Comparison of ENCODE assay signal across 1 cellular context in the genomic region with DNA sequence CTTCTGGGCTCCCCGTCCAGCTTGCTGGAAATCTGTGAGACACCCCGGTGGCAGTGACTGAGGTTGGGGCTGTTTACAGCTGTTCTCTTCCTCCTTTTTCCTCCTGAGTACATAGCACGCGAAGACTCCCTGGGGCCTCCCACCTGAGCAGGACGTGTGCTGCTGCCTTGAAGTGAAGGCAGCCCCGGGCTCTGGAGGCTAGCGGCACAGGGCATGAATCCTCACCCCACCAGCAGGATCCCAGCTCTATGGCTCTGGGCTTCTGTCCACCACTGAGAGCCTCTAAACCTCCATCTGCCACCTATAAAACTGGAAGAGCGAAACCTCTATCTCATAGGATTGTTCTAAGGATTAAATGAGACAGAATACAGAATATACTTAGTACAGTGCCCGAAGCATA.
TF ChIP-seq lines count a peak whose summit lies in the region.

No MANE protein-coding gene starts in this region.

TF ChIP-seq in HepG2, 621 proteins besides CTCF, POLR2A, EP300 and RAD21 (continued from another document):
- TF ChIP-seq, protein P1, sequence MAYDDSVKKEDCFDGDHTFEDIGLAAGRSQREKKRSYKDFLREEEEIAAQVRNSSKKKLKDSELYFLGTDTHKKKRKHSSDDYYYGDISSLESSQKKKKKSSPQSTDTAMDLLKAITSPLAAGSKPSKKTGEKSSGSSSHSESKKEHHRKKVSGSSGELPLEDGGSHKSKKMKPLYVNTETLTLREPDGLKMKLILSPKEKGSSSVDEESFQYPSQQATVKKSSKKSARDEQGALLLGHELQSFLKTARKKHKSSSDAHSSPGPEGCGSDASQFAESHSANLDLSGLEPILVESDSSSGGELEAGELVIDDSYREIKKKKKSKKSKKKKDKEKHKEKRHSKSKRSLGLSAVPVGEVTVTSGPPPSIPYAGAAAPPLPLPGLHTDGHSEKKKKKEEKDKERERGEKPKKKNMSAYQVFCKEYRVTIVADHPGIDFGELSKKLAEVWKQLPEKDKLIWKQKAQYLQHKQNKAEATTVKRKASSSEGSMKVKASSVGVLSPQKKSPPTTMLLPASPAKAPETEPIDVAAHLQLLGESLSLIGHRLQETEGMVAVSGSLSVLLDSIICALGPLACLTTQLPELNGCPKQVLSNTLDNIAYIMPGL (CRISPR knock-in tag; IDR thresholded peaks at IDR 0.05; ENCODE audit: borderline replicate concordance in 1 of 2, low read depth in 1 of 2) = no peak
- TF ChIP-seq MZF1 (CRISPR knock-in tag; IDR thresholded peaks at IDR 0.05; ENCODE audit: borderline replicate concordance) (no peak), ZSCAN29 (CRISPR knock-in tag; conservative IDR thresholded peaks at IDR 0.05) (no peak), CENPBD1 (CRISPR knock-in tag; IDR thresholded peaks at IDR 0.05; ENCODE audit: borderline replicate concordance, low read depth) (no peak)
- TF ChIP-seq, protein P2, sequence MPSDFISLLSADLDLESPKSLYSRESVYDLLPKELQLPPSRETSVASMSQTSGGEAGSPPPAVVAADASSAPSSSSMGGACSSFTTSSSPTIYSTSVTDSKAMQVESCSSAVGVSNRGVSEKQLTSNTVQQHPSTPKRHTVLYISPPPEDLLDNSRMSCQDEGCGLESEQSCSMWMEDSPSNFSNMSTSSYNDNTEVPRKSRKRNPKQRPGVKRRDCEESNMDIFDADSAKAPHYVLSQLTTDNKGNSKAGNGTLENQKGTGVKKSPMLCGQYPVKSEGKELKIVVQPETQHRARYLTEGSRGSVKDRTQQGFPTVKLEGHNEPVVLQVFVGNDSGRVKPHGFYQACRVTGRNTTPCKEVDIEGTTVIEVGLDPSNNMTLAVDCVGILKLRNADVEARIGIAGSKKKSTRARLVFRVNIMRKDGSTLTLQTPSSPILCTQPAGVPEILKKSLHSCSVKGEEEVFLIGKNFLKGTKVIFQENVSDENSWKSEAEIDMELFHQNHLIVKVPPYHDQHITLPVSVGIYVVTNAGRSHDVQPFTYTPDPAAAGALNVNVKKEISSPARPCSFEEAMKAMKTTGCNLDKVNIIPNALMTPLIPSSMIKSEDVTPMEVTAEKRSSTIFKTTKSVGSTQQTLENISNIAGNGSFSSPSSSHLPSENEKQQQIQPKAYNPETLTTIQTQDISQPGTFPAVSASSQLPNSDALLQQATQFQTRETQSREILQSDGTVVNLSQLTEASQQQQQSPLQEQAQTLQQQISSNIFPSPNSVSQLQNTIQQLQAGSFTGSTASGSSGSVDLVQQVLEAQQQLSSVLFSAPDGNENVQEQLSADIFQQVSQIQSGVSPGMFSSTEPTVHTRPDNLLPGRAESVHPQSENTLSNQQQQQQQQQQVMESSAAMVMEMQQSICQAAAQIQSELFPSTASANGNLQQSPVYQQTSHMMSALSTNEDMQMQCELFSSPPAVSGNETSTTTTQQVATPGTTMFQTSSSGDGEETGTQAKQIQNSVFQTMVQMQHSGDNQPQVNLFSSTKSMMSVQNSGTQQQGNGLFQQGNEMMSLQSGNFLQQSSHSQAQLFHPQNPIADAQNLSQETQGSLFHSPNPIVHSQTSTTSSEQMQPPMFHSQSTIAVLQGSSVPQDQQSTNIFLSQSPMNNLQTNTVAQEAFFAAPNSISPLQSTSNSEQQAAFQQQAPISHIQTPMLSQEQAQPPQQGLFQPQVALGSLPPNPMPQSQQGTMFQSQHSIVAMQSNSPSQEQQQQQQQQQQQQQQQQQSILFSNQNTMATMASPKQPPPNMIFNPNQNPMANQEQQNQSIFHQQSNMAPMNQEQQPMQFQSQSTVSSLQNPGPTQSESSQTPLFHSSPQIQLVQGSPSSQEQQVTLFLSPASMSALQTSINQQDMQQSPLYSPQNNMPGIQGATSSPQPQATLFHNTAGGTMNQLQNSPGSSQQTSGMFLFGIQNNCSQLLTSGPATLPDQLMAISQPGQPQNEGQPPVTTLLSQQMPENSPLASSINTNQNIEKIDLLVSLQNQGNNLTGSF (CRISPR knock-in tag; IDR thresholded peaks at IDR 0.05) = no peak
